ENCODE assay signal across 26 cellular contexts in the genomic region with DNA sequence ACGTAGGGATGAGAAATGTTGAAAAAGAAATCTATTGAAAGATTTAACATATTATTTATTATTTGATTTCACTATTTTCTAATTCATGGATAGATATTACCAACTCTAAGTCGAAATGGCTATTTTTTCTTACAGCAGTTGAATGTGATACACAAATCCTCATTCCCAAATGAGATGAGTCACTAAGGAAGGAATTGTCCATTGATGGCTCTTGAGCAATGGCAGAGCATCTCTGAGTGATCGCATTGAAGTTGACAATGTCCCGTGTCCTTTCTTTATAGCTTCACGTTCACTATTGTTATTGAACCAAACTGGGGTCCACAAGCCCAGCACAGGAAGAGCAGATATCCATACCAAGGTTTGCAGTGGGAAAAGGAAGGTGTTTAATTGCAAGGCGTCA.
DNase-seq lines count a peak whose midpoint lies in the region; ATAC-seq, FAIRE-seq and TF ChIP-seq lines count a peak whose summit lies in the region.
"Had no signal": no experiment of that assay in that cellular context is flagged by ENCODE, and none has a peak within 500 bp of the region (broad histone marks: within the 10 kb centered on the region; RNA-seq: fewer than 3 reads in every experiment).

No MANE protein-coding gene starts in this region.

- no peak overlapping the region for H2BK5ac ChIP-seq in mesenchymal stem cell (ENCODE audit: low read depth, low read length, poor library complexity, severe bottlenecking)

- H3K9ac ChIP-seq in mesenchymal stem cell (ENCODE audit: low read length), result peak overlapping the region; percentile 5

- H3K4me1 Mint-ChIP-seq in activated T-cell treated with anti-CD3 and anti-CD28 coated beads, Interleukin-2, amount 50 U/mL, for 24 hours (ENCODE audit: low read depth), result no peaks in the 10 kb centered on the region
- H3K4me1 Mint-ChIP-seq: B cell had no signal

- H2BK120ac ChIP-seq in mesenchymal stem cell (ENCODE audit: low read depth, low read length), result no peak overlapping the region

- H3K27me3 ChIP-seq in dorsolateral prefrontal cortex (no peaks in the 10 kb centered on the region), mesenchymal stem cell (ENCODE audit: control insufficient read depth in 1 of 2, insufficient read depth in 1 of 2, low read length in 2 of 2) (no peaks in the 10 kb centered on the region), foreskin keratinocyte (no peaks in the 10 kb centered on the region)

- peaks cover 10% of the 10 kb centered on the region for H3K9me3 ChIP-seq in mesenchymal stem cell (ENCODE audit: control insufficient read depth, low read length)
- H3K9me3 ChIP-seq: Caco-2 had no signal

- no peaks in the 10 kb centered on the region for H3K36me3 ChIP-seq in mesenchymal stem cell (ENCODE audit: control insufficient read depth in 1 of 2, insufficient read depth in 2 of 2, low read depth in 1 of 2, low read length in 2 of 2)

- no peak overlapping the region for H4K8ac ChIP-seq in mesenchymal stem cell (ENCODE audit: low read length)

- 83% methylated on average over 5 of the region's 6 CpGs for WGBS in mesenchymal stem cell

- H3K79me1 ChIP-seq in mesenchymal stem cell (replicated peaks; ENCODE audit: low read length, poor library complexity, severe bottlenecking), result no peaks in the 10 kb centered on the region

- H3K4me3 Mint-ChIP-seq in activated T-cell treated with anti-CD3 and anti-CD28 coated beads, Interleukin-2, amount 50 U/mL, for 24 hours, result no peak overlapping the region
- H3K4me3 Mint-ChIP-seq: B cell; CD8-positive, alpha-beta T cell had no signal

- H3K4me2 ChIP-seq in mesenchymal stem cell (ENCODE audit: low read length, poor library complexity, severe bottlenecking), result no peak overlapping the region

- H3K27ac ChIP-seq in dorsolateral prefrontal cortex, result peak overlapping the region in 4 of 59 donors; percentile 8 to 29 (median 17)
- H3K27ac ChIP-seq in mesenchymal stem cell (ENCODE audit: low read length, poor library complexity, severe bottlenecking), result no peak overlapping the region
- H3K27ac ChIP-seq in foreskin keratinocyte, result no peak overlapping the region
- H3K27ac ChIP-seq: C4-2B, HL-60, RWPE1 had no signal

- no peaks in the 10 kb centered on the region for H3K36me3 Mint-ChIP-seq in activated T-cell treated with anti-CD3 and anti-CD28 coated beads, Interleukin-2, amount 50 U/mL, for 24 hours (ENCODE audit: low read depth)
- H3K36me3 Mint-ChIP-seq: CD8-positive, alpha-beta T cell had no signal

- H4K91ac ChIP-seq in mesenchymal stem cell (ENCODE audit: low read length), result no peak overlapping the region

- ATAC-seq in foreskin keratinocyte, result no peak
- ATAC-seq: CD8-positive, alpha-beta T cell; GM12878; Panc1 had no signal

- H3K27me3 Mint-ChIP-seq in activated T-cell treated with anti-CD3 and anti-CD28 coated beads, Interleukin-2, amount 50 U/mL, for 24 hours, result no peaks in the 10 kb centered on the region
- H3K27me3 Mint-ChIP-seq: B cell had no signal

- H3K4ac ChIP-seq in mesenchymal stem cell (ENCODE audit: low read depth in 1 of 2, low read length in 2 of 2), result no peak overlapping the region

- H2BK15ac ChIP-seq in mesenchymal stem cell (ENCODE audit: low read depth, poor library complexity, severe bottlenecking), result no peak overlapping the region

- H3K9me3 Mint-ChIP-seq in activated T-cell treated with anti-CD3 and anti-CD28 coated beads, Interleukin-2, amount 50 U/mL, for 24 hours, result peaks cover 29% of the 10 kb centered on the region

- no peak overlapping the region for H3K18ac ChIP-seq in mesenchymal stem cell (ENCODE audit: low read depth in 1 of 2, low read length in 2 of 2)

- no peak overlapping the region for H2AFZ ChIP-seq in mesenchymal stem cell (ENCODE audit: low read depth, low read length)

- DNase-seq in LHCN-M2 (ENCODE audit: low read depth) (peak; percentile 25), dorsolateral prefrontal cortex (no peak), mesenchymal stem cell (peak; percentile 14), urothelium cell line (ENCODE audit: low spot score) (peak; percentile 2), T-helper 2 cell (no peak), foreskin keratinocyte (no peak)
- DNase-seq in activated T-cell treated with anti-CD3 and anti-CD28 coated beads, Interleukin-2, amount 50 U/mL, for 24 hours, result no peak
- DNase-seq: Caco-2; CD8-positive, alpha-beta T cell; GDM1; NCI-H1092; NCI-H1417 treated with DMSO at 0.1 percent for 48 hours; NCI-H187; NCI-H2081 treated with DMSO at 0.1 percent for 48 hours; NCI-H2171; NCI-H226; NCI-H510A; NCI-H69; SHP77 had no signal

- H3K14ac ChIP-seq in mesenchymal stem cell (ENCODE audit: low read length in 2 of 2), result no peak overlapping the region

- H2AK5ac ChIP-seq in mesenchymal stem cell (ENCODE audit: low read length, severe bottlenecking), result no peak overlapping the region

- no peak overlapping the region for H2BK12ac ChIP-seq in mesenchymal stem cell (ENCODE audit: low read length in 2 of 2)

- intact Hi-C loops in dorsolateral prefrontal cortex (cut with DNase I), result no loop called here

- TF ChIP-seq CTCF in dorsolateral prefrontal cortex (IDR thresholded peaks at IDR 0.05 in 54 of 56, conservative IDR thresholded peaks at IDR 0.05 in 2 of 56; ENCODE audit: low read depth in 1 of 56, partially characterized antibody in 56 of 56) (no peak), foreskin keratinocyte (conservative IDR thresholded peaks at IDR 0.05) (no peak)

- FAIRE-seq in urothelium cell line (lab: Jason Lieb, UNC), result no peak
- FAIRE-seq: GM12878, GM19239 had no signal

- H3K4me3 ChIP-seq in dorsolateral prefrontal cortex (peak overlapping the region in 44 of 59 donors; percentile 0 to 58 (median 24)), mesenchymal stem cell (ENCODE audit: insufficient read depth in 1 of 2, low read depth in 1 of 2, low read length in 2 of 2) (peak overlapping the region in 1 of 2 experiments; percentile 50)
- H3K4me3 ChIP-seq: GM12878 had no signal

- no peaks in the 10 kb centered on the region for H3K4me1 ChIP-seq in mesenchymal stem cell (ENCODE audit: control insufficient read depth, insufficient read depth, low read depth, low read length)
- H3K4me1 ChIP-seq in foreskin keratinocyte, result no peaks in the 10 kb centered on the region
- H3K4me1 ChIP-seq: Caco-2 had no signal

- H3K27ac Mint-ChIP-seq in activated T-cell treated with anti-CD3 and anti-CD28 coated beads, Interleukin-2, amount 50 U/mL, for 24 hours, result no peak overlapping the region
- H3K27ac Mint-ChIP-seq: B cell; CD8-positive, alpha-beta T cell had no signal

- H3K23ac ChIP-seq in mesenchymal stem cell (ENCODE audit: low read length in 2 of 2), result no peak overlapping the region

Comparison
In these comparisons a context has a peak if more than half of its experiments do, and no peak if none do; other contexts are left out.
1. DNase-seq: peak in LHCN-M2 (single experiment), mesenchymal stem cell (single experiment) and urothelium cell line (single experiment); none in dorsolateral prefrontal cortex (0 of 10), activated T-cell treated with anti-CD3 and anti-CD28 coated beads, Interleukin-2, amount 50 U/mL, for 24 hours (single experiment), T-helper 2 cell (0 of 5) and foreskin keratinocyte (0 of 2).